Comparison of ENCODE assay signal across 24 cellular contexts in the genomic region with DNA sequence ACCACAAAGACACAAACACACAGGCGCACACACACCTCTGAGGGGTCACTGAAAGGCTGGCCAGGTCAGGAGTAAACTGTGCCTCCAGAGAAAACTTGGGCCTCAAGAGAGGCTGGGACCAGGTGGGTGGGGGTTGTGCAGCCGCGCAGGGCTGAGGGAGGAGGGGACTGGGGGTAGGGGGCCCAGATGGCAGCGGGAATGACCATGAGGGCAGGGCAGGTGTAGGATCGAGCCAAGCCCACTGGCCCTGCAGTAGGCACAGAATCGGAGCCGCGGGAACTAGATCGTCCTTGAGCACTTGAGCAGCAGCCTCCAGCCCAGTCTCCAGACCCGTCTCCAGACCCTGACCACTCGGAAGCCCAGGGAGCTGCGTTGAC. TPM values are rescaled to one million over a fixed set of nuclear protein-coding genes. Genes with fewer than 3 reads are reported as not detected.
DNase-seq lines count a peak whose midpoint lies in the region; ATAC-seq and TF ChIP-seq lines count a peak whose summit lies in the region.
"Had no signal": no experiment of that assay in that cellular context is flagged by ENCODE, and none has a peak within 500 bp of the region (broad histone marks: within the 10 kb centered on the region; RNA-seq: fewer than 3 reads in every experiment).

No MANE protein-coding gene starts in this region.

- no peak for TF ChIP-seq CTCF in nephron progenitor cell (IDR thresholded peaks at IDR 0.05)
- TF ChIP-seq CTCF in type B pancreatic cell (conservative IDR thresholded peaks at IDR 0.05), result no peak

- no peaks in the 10 kb centered on the region for H3K27me3 Mint-ChIP-seq in activated naive CD8-positive, alpha-beta T cell treated with anti-CD3 and anti-CD28 coated beads, Interleukin-2, amount 50 U/mL, for 24 hours
- no peaks in the 10 kb centered on the region for H3K27me3 Mint-ChIP-seq in activated naive CD8-positive, alpha-beta T cell treated with anti-CD3 and anti-CD28 coated beads for 36 hours
- H3K27me3 Mint-ChIP-seq in effector memory CD8-positive, alpha-beta T cell, result no peaks in the 10 kb centered on the region
- peaks cover 23% of the 10 kb centered on the region for H3K27me3 Mint-ChIP-seq in nephron progenitor cell (ENCODE audit: low read depth, poor library complexity)
- H3K27me3 Mint-ChIP-seq in type B pancreatic cell, result peaks cover 7% of the 10 kb centered on the region
- H3K27me3 Mint-ChIP-seq: B cell; CD8-positive, alpha-beta memory T cell had no signal

- peak overlapping the region; percentile 10 for H3K27ac Mint-ChIP-seq in activated naive CD8-positive, alpha-beta T cell treated with anti-CD3 and anti-CD28 coated beads, Interleukin-2, amount 50 U/mL, for 24 hours
- H3K27ac Mint-ChIP-seq in activated naive CD8-positive, alpha-beta T cell treated with anti-CD3 and anti-CD28 coated beads for 36 hours, result no peak overlapping the region
- H3K27ac Mint-ChIP-seq in effector memory CD8-positive, alpha-beta T cell, result peak overlapping the region; percentile 63 to 72
- H3K27ac Mint-ChIP-seq in nephron progenitor cell (peak overlapping the region; percentile 43), type B pancreatic cell (no peak overlapping the region)
- H3K27ac Mint-ChIP-seq: activated naive CD4-positive, alpha-beta T cell treated with anti-CD3 and anti-CD28 coated beads for 36 hours had no signal

- no peak for ATAC-seq in activated naive CD8-positive, alpha-beta T cell treated with anti-CD3 and anti-CD28 coated beads, Interleukin-2, amount 50 U/mL, for 24 hours
- ATAC-seq in effector memory CD8-positive, alpha-beta T cell (replicated peaks), result no peak
- no peak for ATAC-seq in GM21447 (IDR thresholded peaks at IDR 0.05; ENCODE audit: unreplicated experiment)
- ATAC-seq: K562 had no signal

- DNase-seq in activated naive CD8-positive, alpha-beta T cell treated with anti-CD3 and anti-CD28 coated beads, Interleukin-2, amount 50 U/mL, for 24 hours, result no peak
- DNase-seq in activated naive CD8-positive, alpha-beta T cell treated with anti-CD3 and anti-CD28 coated beads for 36 hours, result no peak
- DNase-seq in effector memory CD8-positive, alpha-beta T cell, result no peak
- DNase-seq in nephron progenitor cell (no peak), type B pancreatic cell (ENCODE audit: extremely low spot score, unreplicated experiment) (peak; percentile 60), dermis blood vessel endothelial cell (no peak), midbrain (lab: John Stamatoyannopoulos, UW) (no peak)
- DNase-seq: activated CD4-positive, alpha-beta T cell treated with anti-CD3 and anti-CD28 coated beads, Interleukin-2, amount 50 U/mL, for 4 hours; activated CD4-positive, CD25-positive, alpha-beta regulatory T cell; activated naive CD4-positive, alpha-beta T cell treated with anti-CD3 and anti-CD28 coated beads for 36 hours; activated T-cell treated with anti-CD3 and anti-CD28 coated beads, Interleukin-2, amount 50 U/mL, for 4 hours; amniotic stem cell; brain microvascular endothelial cell; CD8-positive, alpha-beta memory T cell; GOT3; NCI-H1105 treated with DMSO at 0.1 percent for 48 hours; NCI-H2029; NCI-H345; nucleus accumbens; T-helper 1 cell; trophoblast cell had no signal

- peaks cover 44% of the 10 kb centered on the region for H3K36me3 Mint-ChIP-seq in activated naive CD8-positive, alpha-beta T cell treated with anti-CD3 and anti-CD28 coated beads, Interleukin-2, amount 50 U/mL, for 24 hours (ENCODE audit: low read depth)
- H3K36me3 Mint-ChIP-seq in activated naive CD8-positive, alpha-beta T cell treated with anti-CD3 and anti-CD28 coated beads for 36 hours, result peaks cover 49% of the 10 kb centered on the region
- peaks cover 6% of the 10 kb centered on the region for H3K36me3 Mint-ChIP-seq in effector memory CD8-positive, alpha-beta T cell (ENCODE audit: insufficient read depth)
- H3K36me3 Mint-ChIP-seq in nephron progenitor cell (ENCODE audit: low read depth), result peaks cover 83% of the 10 kb centered on the region
- peaks cover 25% of the 10 kb centered on the region for H3K36me3 Mint-ChIP-seq in type B pancreatic cell

- H3K4me1 Mint-ChIP-seq in activated naive CD8-positive, alpha-beta T cell treated with anti-CD3 and anti-CD28 coated beads, Interleukin-2, amount 50 U/mL, for 24 hours, result no peaks in the 10 kb centered on the region
- H3K4me1 Mint-ChIP-seq in activated naive CD8-positive, alpha-beta T cell treated with anti-CD3 and anti-CD28 coated beads for 36 hours, result peaks cover 3% of the 10 kb centered on the region
- H3K4me1 Mint-ChIP-seq in effector memory CD8-positive, alpha-beta T cell (ENCODE audit: low read depth in 2 of 2), result peaks cover 7 to 13% of the 10 kb centered on the region in 2 donors
- H3K4me1 Mint-ChIP-seq in nephron progenitor cell (peaks cover 22% of the 10 kb centered on the region), type B pancreatic cell (ENCODE audit: unreplicated experiment) (peaks cover 8% of the 10 kb centered on the region)

- H3K9me3 Mint-ChIP-seq in activated naive CD8-positive, alpha-beta T cell treated with anti-CD3 and anti-CD28 coated beads, Interleukin-2, amount 50 U/mL, for 24 hours, result peaks cover 16% of the 10 kb centered on the region
- peaks cover 19% of the 10 kb centered on the region for H3K9me3 Mint-ChIP-seq in activated naive CD8-positive, alpha-beta T cell treated with anti-CD3 and anti-CD28 coated beads for 36 hours
- H3K9me3 Mint-ChIP-seq in effector memory CD8-positive, alpha-beta T cell, result no peaks in the 10 kb centered on the region
- peaks cover 58% of the 10 kb centered on the region for H3K9me3 Mint-ChIP-seq in nephron progenitor cell
- no peaks in the 10 kb centered on the region for H3K9me3 Mint-ChIP-seq in type B pancreatic cell

- H3K4me3 Mint-ChIP-seq in activated naive CD8-positive, alpha-beta T cell treated with anti-CD3 and anti-CD28 coated beads, Interleukin-2, amount 50 U/mL, for 24 hours, result no peak overlapping the region
- no peak overlapping the region for H3K4me3 Mint-ChIP-seq in activated naive CD8-positive, alpha-beta T cell treated with anti-CD3 and anti-CD28 coated beads for 36 hours
- H3K4me3 Mint-ChIP-seq in effector memory CD8-positive, alpha-beta T cell, result no peak overlapping the region
- H3K4me3 Mint-ChIP-seq in nephron progenitor cell (no peak overlapping the region), type B pancreatic cell (no peak overlapping the region)
- H3K4me3 Mint-ChIP-seq: activated naive CD4-positive, alpha-beta T cell treated with anti-CD3 and anti-CD28 coated beads for 36 hours; activated T-cell treated with anti-CD3 and anti-CD28 coated beads, Interleukin-2, amount 50 U/mL, for 4 hours; B cell had no signal

RNA-seq across cellular contexts. Expression of a gene that starts 36.8 kb away (rescaled TPM):
- 10 to 100 TPM; 13.3 to 15.9 TPM for total RNA-seq in activated naive CD8-positive, alpha-beta T cell treated with anti-CD3 and anti-CD28 coated beads for 36 hours
- total RNA-seq in type B pancreatic cell (ENCODE audit: low replicate concordance) (13.4 and 16.8 TPM in 2 replicates), dermis blood vessel endothelial cell (6.3 and 6.8 TPM in 2 replicates)

RNA-seq across cellular contexts. Expression of a gene that starts 39.2 kb away (rescaled TPM):
- 1 to 10 TPM; 6.7 to 6.9 TPM for total RNA-seq in activated naive CD8-positive, alpha-beta T cell treated with anti-CD3 and anti-CD28 coated beads for 36 hours
- total RNA-seq in type B pancreatic cell (ENCODE audit: low replicate concordance) (4.3 and 6.4 TPM in 2 replicates), dermis blood vessel endothelial cell (1.9 and 2.4 TPM in 2 replicates)

RNA-seq across cellular contexts. Expression of a gene that starts 47.3 kb away (rescaled TPM):
- 10 to 100 TPM; 33.8 to 37.2 TPM for total RNA-seq in activated naive CD8-positive, alpha-beta T cell treated with anti-CD3 and anti-CD28 coated beads for 36 hours
- total RNA-seq in type B pancreatic cell (ENCODE audit: low replicate concordance) (40.5 and 66.4 TPM in 2 replicates), dermis blood vessel endothelial cell (42.5 and 117 TPM in 2 replicates)

Comparison
In these comparisons a context has a peak if more than half of its experiments do, and no peak if none do; other contexts are left out.
1. H3K27ac Mint-ChIP-seq: peak in activated naive CD8-positive, alpha-beta T cell treated with anti-CD3 and anti-CD28 coated beads, Interleukin-2, amount 50 U/mL, for 24 hours (single experiment), effector memory CD8-positive, alpha-beta T cell (2 of 2) and nephron progenitor cell (single experiment); none in activated naive CD8-positive, alpha-beta T cell treated with anti-CD3 and anti-CD28 coated beads for 36 hours (single experiment) and type B pancreatic cell (single experiment).